ENCODE assay signal across 34 cellular contexts in genomic region chr17:5020502-5021023, GRCh38. TPM values are rescaled to one million over a fixed set of nuclear protein-coding genes. Genes with fewer than 3 reads are reported as not detected.
"Had no signal": no experiment of that assay in that cellular context is flagged by ENCODE, and none has a peak within 500 bp of the region (broad histone marks: within the 10 kb centered on the region; RNA-seq: fewer than 3 reads in every experiment).

No MANE protein-coding gene starts in this region.

- H3K27ac ChIP-seq: adrenal gland, body of pancreas, gastrocnemius medialis, heart left ventricle had no signal

- DNase-seq: activated CD4-positive, alpha-beta memory T cell treated with anti-CD3 and anti-CD28 coated beads for 36 hours; activated CD4-positive, alpha-beta T cell treated with anti-CD3 and anti-CD28 coated beads for 36 hours; activated CD4-positive, alpha-beta T cell treated with anti-CD3 and anti-CD28 coated beads, Interleukin-2, amount 10 ng/mL, durations not matched to agents 24 days and 14 days; activated CD4-positive, CD25-positive, alpha-beta regulatory T cell; activated CD4-positive, CD25-positive, alpha-beta regulatory T cell treated with anti-CD3 and anti-CD28 coated beads, Interleukin-2, amount 50 U/mL, for 72 hours; activated CD8-positive, alpha-beta memory T cell treated with anti-CD3 and anti-CD28 coated beads, Interleukin-2, amount 10 ng/mL, durations not matched to agents 7 days and 5 days; activated CD8-positive, alpha-beta memory T cell treated with anti-CD3 and anti-CD28 coated beads, Interleukin-2, amount 50 U/mL, for 4 hours; activated CD8-positive, alpha-beta T cell treated with anti-CD3 and anti-CD28 coated beads, Interleukin-2, amount 10 ng/mL, durations not matched to agents 7 days and 5 days; activated effector memory CD4-positive, alpha-beta T cell treated with anti-CD3 and anti-CD28 coated beads, Interleukin-2, amount 50 U/mL, for 16 hours; activated naive CD4-positive, alpha-beta T cell treated with anti-CD3 and anti-CD28 coated beads for 36 hours; activated naive CD8-positive, alpha-beta T cell treated with anti-CD3 and anti-CD28 coated beads for 36 hours; activated naive CD8-positive, alpha-beta T cell treated with anti-CD3 and anti-CD28 coated beads, Interleukin-2, amount 50 U/mL, for 24 hours; activated T-cell treated with anti-CD3 and anti-CD28 coated beads, Interleukin-2, amount 50 U/mL, for 1 hour; activated T-cell treated with anti-CD3 and anti-CD28 coated beads, Interleukin-2, amount 50 U/mL, for 48 hours; adrenal gland; amygdala; aorta; body of pancreas; caudate nucleus; effector CD8-positive, alpha-beta T cell; foreskin fibroblast; gastrocnemius medialis; glutamatergic neuron; heart left ventricle; T-helper 1 cell; T-helper 2 cell had no signal

- H3K27ac Mint-ChIP-seq: activated CD4-positive, alpha-beta T cell treated with anti-CD3 and anti-CD28 coated beads for 36 hours; activated CD8-positive, alpha-beta T cell treated with anti-CD3 and anti-CD28 coated beads, Interleukin-2, amount 10 ng/mL, durations not matched to agents 7 days and 5 days; activated naive CD4-positive, alpha-beta T cell treated with anti-CD3 and anti-CD28 coated beads for 36 hours; activated naive CD4-positive, alpha-beta T cell treated with anti-CD3 and anti-CD28 coated beads, Interleukin-2, amount 50 U/mL, for 24 hours; activated naive CD8-positive, alpha-beta T cell treated with anti-CD3 and anti-CD28 coated beads for 36 hours; activated naive CD8-positive, alpha-beta T cell treated with anti-CD3 and anti-CD28 coated beads, Interleukin-2, amount 50 U/mL, for 24 hours; activated T-helper 2 cell treated with anti-CD3 and anti-CD28 coated beads, Interferon-gamma antibody, Interleukin-2, Interleukin-4, amounts not matched to agents 10 μg/mL and 5 μg/mL and 100 μg/mL, durations not matched to agents 14 hours and 24 hours and 36 hours had no signal

- ATAC-seq: activated CD8-positive, alpha-beta T cell treated with anti-CD3 and anti-CD28 coated beads, Interleukin-2, amount 10 ng/mL, durations not matched to agents 7 days and 5 days; activated naive CD8-positive, alpha-beta T cell treated with anti-CD3 and anti-CD28 coated beads, Interleukin-2, amount 50 U/mL, for 24 hours; body of pancreas; esophagus mucosa; gastrocnemius medialis; heart left ventricle had no signal

- H3K4me1 ChIP-seq: adrenal gland, body of pancreas had no signal

- H3K4me3 Mint-ChIP-seq: activated CD4-positive, alpha-beta memory T cell treated with anti-CD3 and anti-CD28 coated beads for 36 hours; activated CD4-positive, alpha-beta T cell treated with anti-CD3 and anti-CD28 coated beads for 36 hours; activated CD4-positive, alpha-beta T cell treated with anti-CD3 and anti-CD28 coated beads, Interleukin-2, amount 10 ng/mL, durations not matched to agents 24 days and 14 days; activated CD8-positive, alpha-beta memory T cell treated with anti-CD3 and anti-CD28 coated beads, Interleukin-2, amount 10 ng/mL, durations not matched to agents 7 days and 5 days; activated CD8-positive, alpha-beta T cell treated with anti-CD3 and anti-CD28 coated beads, Interleukin-2, amount 10 ng/mL, durations not matched to agents 7 days and 5 days; activated naive CD4-positive, alpha-beta T cell treated with anti-CD3 and anti-CD28 coated beads for 36 hours; activated naive CD4-positive, alpha-beta T cell treated with anti-CD3 and anti-CD28 coated beads, Interleukin-2, amount 50 U/mL, for 24 hours; activated naive CD8-positive, alpha-beta T cell treated with anti-CD3 and anti-CD28 coated beads for 36 hours; activated naive CD8-positive, alpha-beta T cell treated with anti-CD3 and anti-CD28 coated beads, Interleukin-2, amount 50 U/mL, for 24 hours; activated T-helper 1 cell treated with anti-CD3 and anti-CD28 coated beads, Interleukin-12 subunit alpha, Interleukin-12 subunit beta, Interleukin-2, Interleukin-4 antibody, amounts not matched to agents 30 ng/mL and 10 ng/mL and 1 ng/mL, durations not matched to agents 14 hours and 24 hours and 36 hours had no signal

- FAIRE-seq: colon, endometrium had no signal

- H3K27me3 ChIP-seq: adrenal gland, body of pancreas, gastrocnemius medialis, heart left ventricle had no signal

- H3K4me3 ChIP-seq: adrenal gland, body of pancreas, gastrocnemius medialis, heart left ventricle had no signal

- H3K27me3 Mint-ChIP-seq: activated CD4-positive, alpha-beta memory T cell treated with anti-CD3 and anti-CD28 coated beads for 36 hours; activated CD4-positive, alpha-beta T cell treated with anti-CD3 and anti-CD28 coated beads for 36 hours; activated CD4-positive, alpha-beta T cell treated with anti-CD3 and anti-CD28 coated beads, Interleukin-2, amount 10 ng/mL, durations not matched to agents 24 days and 14 days; activated CD8-positive, alpha-beta memory T cell treated with anti-CD3 and anti-CD28 coated beads, Interleukin-2, amount 10 ng/mL, durations not matched to agents 7 days and 5 days; activated naive CD4-positive, alpha-beta T cell treated with anti-CD3 and anti-CD28 coated beads, Interleukin-2, amount 50 U/mL, for 24 hours; activated naive CD8-positive, alpha-beta T cell treated with anti-CD3 and anti-CD28 coated beads for 36 hours; activated naive CD8-positive, alpha-beta T cell treated with anti-CD3 and anti-CD28 coated beads, Interleukin-2, amount 50 U/mL, for 24 hours had no signal

- H3K9me3 Mint-ChIP-seq: activated CD4-positive, alpha-beta memory T cell treated with anti-CD3 and anti-CD28 coated beads for 36 hours; activated CD4-positive, alpha-beta T cell treated with anti-CD3 and anti-CD28 coated beads, Interleukin-2, amount 10 ng/mL, durations not matched to agents 24 days and 14 days; activated naive CD4-positive, alpha-beta T cell treated with anti-CD3 and anti-CD28 coated beads for 36 hours; activated naive CD4-positive, alpha-beta T cell treated with anti-CD3 and anti-CD28 coated beads, Interleukin-2, amount 50 U/mL, for 24 hours; activated naive CD8-positive, alpha-beta T cell treated with anti-CD3 and anti-CD28 coated beads for 36 hours; activated naive CD8-positive, alpha-beta T cell treated with anti-CD3 and anti-CD28 coated beads, Interleukin-2, amount 50 U/mL, for 24 hours; activated T-helper 1 cell treated with anti-CD3 and anti-CD28 coated beads, Interleukin-12 subunit alpha, Interleukin-12 subunit beta, Interleukin-2, Interleukin-4 antibody, amounts not matched to agents 30 ng/mL and 10 ng/mL and 1 ng/mL, durations not matched to agents 14 hours and 24 hours and 36 hours; activated T-helper 2 cell treated with anti-CD3 and anti-CD28 coated beads, Interferon-gamma antibody, Interleukin-2, Interleukin-4, amounts not matched to agents 10 μg/mL and 5 μg/mL and 100 μg/mL, durations not matched to agents 14 hours and 24 hours and 36 hours had no signal

- H3K9me3 ChIP-seq: adrenal gland, body of pancreas, gastrocnemius medialis, heart left ventricle had no signal

RNA-seq across cellular contexts. Expression of gene SLC52A1, which starts 14.7 kb away (rescaled TPM):
- total RNA-seq: activated naive CD8-positive, alpha-beta T cell treated with anti-CD3 and anti-CD28 coated beads for 36 hours; aorta; body of pancreas; chondrocyte; gastrocnemius medialis had no signal

RNA-seq across cellular contexts. Expression of gene INCA1, which starts 23.2 kb away (rescaled TPM):
- total RNA-seq: epithelial cell of proximal tubule, esophagus mucosa had no signal
